9 cellular contexts compared by ENCODE assay signal in the genomic region with DNA sequence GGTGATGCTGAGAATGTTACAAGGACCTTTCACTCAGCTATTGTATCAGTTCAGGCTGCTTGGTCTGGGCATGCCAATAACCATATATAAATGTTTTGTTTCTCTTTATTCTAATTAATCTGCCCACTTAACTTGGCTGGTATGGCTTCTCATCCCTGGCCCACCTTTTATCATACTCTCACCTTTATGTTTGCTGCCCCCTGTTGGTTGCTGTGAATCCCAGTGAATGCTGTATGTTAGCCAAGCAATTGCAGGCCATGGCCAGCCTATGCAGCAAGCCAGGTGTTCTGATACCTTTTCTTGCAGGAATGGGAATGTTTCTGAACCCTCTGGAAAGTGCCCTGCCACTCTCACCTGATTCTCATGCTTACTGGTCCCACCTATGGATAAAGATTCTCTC. TPM values are rescaled to one million over a fixed set of nuclear protein-coding genes. Genes with fewer than 3 reads are reported as not detected.
A peak's percentile ranks its signal among the peaks of the same experiment; 100 is the strongest.
DNase-seq lines count a peak whose midpoint lies in the region; ATAC-seq and TF ChIP-seq lines count a peak whose summit lies in the region.
"Had no signal": no experiment of that assay in that cellular context is flagged by ENCODE, and none has a peak within 500 bp of the region (broad histone marks: within the 10 kb centered on the region; RNA-seq: fewer than 3 reads in every experiment).

No MANE protein-coding gene starts in this region.

- DNase-seq in EL (peak; percentile 17), NCI-H510A (lab: John Stamatoyannopoulos, UW) (peak; percentile 27), epithelial cell of proximal tubule (ENCODE audit: low read depth) (no peak), T1000 (lab: John Stamatoyannopoulos, UW) (no peak), T-helper 17 cell (no peak), cerebellar nuclear complex (lab: John Stamatoyannopoulos, UW) (no peak)

- H3K4me3 Mint-ChIP-seq in T-helper 17 cell: no peak overlapping the region

- ATAC-seq in GM18909 (IDR thresholded peaks at IDR 0.05; ENCODE audit: poor library complexity, unreplicated experiment) (no peak), T-helper 17 cell (no peak)

- TF ChIP-seq CTCF in 22Rv1 (IDR thresholded peaks at IDR 0.05) (peak; percentile 76), epithelial cell of proximal tubule (conservative IDR thresholded peaks at IDR 0.05; ENCODE audit: low read depth, low read length) (peak; percentile 65)

- no peak overlapping the region for H3K27ac ChIP-seq in 22Rv1

- H3K4me1 Mint-ChIP-seq in T-helper 17 cell: no peaks in the 10 kb centered on the region

- no peaks in the 10 kb centered on the region for H3K36me3 Mint-ChIP-seq in T-helper 17 cell (ENCODE audit: low read depth)

- no peak overlapping the region for H3K4me3 ChIP-seq in epithelial cell of proximal tubule (ENCODE audit: low read depth, low read length)

- no peaks in the 10 kb centered on the region for H3K9me3 ChIP-seq in T-helper 17 cell (ENCODE audit: control insufficient read depth, low read length, poor library complexity, severe bottlenecking)

- H3K27ac Mint-ChIP-seq in T-helper 17 cell: no peak overlapping the region

- H3K27me3 Mint-ChIP-seq in T-helper 17 cell: peaks cover 6% of the 10 kb centered on the region

RNA-seq across cellular contexts. Expression of a gene that starts 54.6 kb away (rescaled TPM):
- total RNA-seq in epithelial cell of proximal tubule (not detected in 2 replicates), T-helper 17 cell (not detected)
- total RNA-seq: T-helper 2 cell treated with Interferon-gamma antibody and Interleukin-4, amounts not matched to agents 100 ng/mL and 5 ng/mL, for 36 hours had no signal

Comparison
In these comparisons a context has a peak if more than half of its experiments do, and no peak if none do; other contexts are left out.
1. DNase-seq: peak in EL (single experiment) and NCI-H510A (single experiment); none in epithelial cell of proximal tubule (single experiment), T1000 (single experiment), T-helper 17 cell (0 of 3) and cerebellar nuclear complex (0 of 2).